Comparison of ENCODE assay signal across 20 cellular contexts in genomic region chr12:59980491-59980890, GRCh38.
DNase-seq lines count a peak whose midpoint lies in the region; ATAC-seq and TF ChIP-seq lines count a peak whose summit lies in the region.
"Had no signal": no experiment of that assay in that cellular context is flagged by ENCODE, and none has a peak within 500 bp of the region (broad histone marks: within the 10 kb centered on the region; RNA-seq: fewer than 3 reads in every experiment).

No MANE protein-coding gene starts in this region.

- BruUV-seq in PC-3 (replicated peaks; lab: Mats Ljungman, UMichigan): no TSS peak

- in situ Hi-C loops in GM23248 (cut with MboI) (no loop called here), GM13976 (cut with MboI; ENCODE audit: low sequenced_read_pairs, unreplicated experiment) (no loop called here)

- ATAC-seq in PC-3 (peak; percentile 95), mucosa of descending colon (no peak)
- ATAC-seq: GM23338, Right ventricle myocardium inferior had no signal

- peak; percentile 41 for DNase-seq in GM23248
- peak; percentile 63 for DNase-seq in PC-3
- DNase-seq in fibroblast of mammary gland (ENCODE audit: low read depth): peak; percentile 1
- no peak for DNase-seq in mucosa of descending colon
- no peak for DNase-seq in AML-193 (lab: John Stamatoyannopoulos, UW)
- no peak for DNase-seq in GM13976 (ENCODE audit: low spot score)
- no peak for DNase-seq in CD4-positive, alpha-beta memory T cell
- DNase-seq: DMS53, Kasumi-1, MM.1S, NCI-H1048, NCI-H1417 treated with DMSO at 0.1 percent for 48 hours, NCI-H187, NCI-H446, NCI-H526, SW 1271 had no signal

- no peak overlapping the region for H3K9ac ChIP-seq in GM23248
- H3K9ac ChIP-seq in PC-3 (ENCODE audit: low read length): no peak overlapping the region

- H3K27ac Mint-ChIP-seq in CD4-positive, alpha-beta memory T cell: no peak overlapping the region
- H3K27ac Mint-ChIP-seq: GM23338 had no signal

- no peak overlapping the region for H3K4me3 ChIP-seq in GM23248
- no peak overlapping the region for H3K4me3 ChIP-seq in PC-3 (ENCODE audit: low read length)
- no peak overlapping the region for H3K4me3 ChIP-seq in fibroblast of mammary gland (ENCODE audit: control insufficient read depth, low read depth, low read length)
- no peak overlapping the region for H3K4me3 ChIP-seq in mucosa of descending colon
- H3K4me3 ChIP-seq in CD4-positive, alpha-beta memory T cell (ENCODE audit: low read length in 2 of 2): no peak overlapping the region
- H3K4me3 ChIP-seq: GM23338, HAP-1 had no signal

- H3K4me2 ChIP-seq in GM23248 (ENCODE audit: unreplicated experiment) (peak overlapping the region; percentile 41), PC-3 (ENCODE audit: low read length) (peak overlapping the region; percentile 39)
- H3K4me2 ChIP-seq: GM23338 had no signal

- no peaks in the 10 kb centered on the region for H3K36me3 Mint-ChIP-seq in CD4-positive, alpha-beta memory T cell

- H3K27me3 Mint-ChIP-seq in CD4-positive, alpha-beta memory T cell: no peaks in the 10 kb centered on the region

- H3K4me1 ChIP-seq in GM23248 (ENCODE audit: insufficient read depth) (peaks cover 15% of the 10 kb centered on the region), PC-3 (ENCODE audit: insufficient read depth, low read length) (peaks cover 34% of the 10 kb centered on the region), mucosa of descending colon (ENCODE audit: low read depth) (no peaks in the 10 kb centered on the region)
- no peaks in the 10 kb centered on the region for H3K4me1 ChIP-seq in CD4-positive, alpha-beta memory T cell (ENCODE audit: insufficient read depth, low read length)
- H3K4me1 ChIP-seq: HAP-1 had no signal

- H3K4me1 Mint-ChIP-seq in CD4-positive, alpha-beta memory T cell: no peaks in the 10 kb centered on the region
- H3K4me1 Mint-ChIP-seq: GM23338 had no signal

- H4K20me1 ChIP-seq in GM23248 (ENCODE audit: insufficient read depth): no peaks in the 10 kb centered on the region
- H4K20me1 ChIP-seq in PC-3 (ENCODE audit: low read length): no peaks in the 10 kb centered on the region

- WGBS in GM23248 (ENCODE audit: low coverage in 1 of 2, low lambda C conversion rate in 2 of 2, missing lambda C conversion rate in 2 of 2), 2 experiments: 56 to 60% methylated on average over 1 of the region's 1 CpG

- no peak overlapping the region for H3K27ac ChIP-seq in GM23248
- peak overlapping the region; percentile 25; the same call in 1 of the 2 replicates for H3K27ac ChIP-seq in PC-3 (ENCODE audit: low read length)
- no peak overlapping the region for H3K27ac ChIP-seq in CD4-positive, alpha-beta memory T cell (ENCODE audit: low read depth, low read length)
- H3K27ac ChIP-seq: C4-2B had no signal

- no peak overlapping the region for H3K4me3 Mint-ChIP-seq in CD4-positive, alpha-beta memory T cell
- H3K4me3 Mint-ChIP-seq: GM23338 had no signal

- intact Hi-C loops in PC-3 (cut with micrococcal nuclease) (no loop called here), mucosa of descending colon (cut with DNase I, micrococcal nuclease) (no loop called here)
- intact Hi-C loops in CD4-positive, alpha-beta memory T cell (cut with micrococcal nuclease): no loop called here

- CTCF ChIA-PET in PC-3 (lab: Charles Lee): interaction anchor here (0.6 kb wide), 1 partner anchor 144 kb away, joined by 3 read pairs; no protein-coding TSS in a partner anchor
- CTCF ChIA-PET in CD4-positive, alpha-beta memory T cell (lab: Charles Lee; ENCODE audit: partially characterized antibody): no interaction called here

- H3K9me3 Mint-ChIP-seq in CD4-positive, alpha-beta memory T cell: peaks cover 0 to 3% (median under 1%) of the 10 kb centered on the region in 8 donors
- H3K9me3 Mint-ChIP-seq: GM23338 had no signal

- H3K27me3 ChIP-seq in GM23248 (replicated peaks; ENCODE audit: insufficient read depth) (no peaks in the 10 kb centered on the region), PC-3 (ENCODE audit: low read length) (no peaks in the 10 kb centered on the region)
- no peaks in the 10 kb centered on the region for H3K27me3 ChIP-seq in CD4-positive, alpha-beta memory T cell (ENCODE audit: insufficient read depth, low read length)

- no peaks in the 10 kb centered on the region for H3K9me2 ChIP-seq in GM23248 (ENCODE audit: insufficient read depth)
- H3K9me2 ChIP-seq in PC-3 (replicated peaks; ENCODE audit: low read length): no peaks in the 10 kb centered on the region

- no peaks in the 10 kb centered on the region for H3K9me3 ChIP-seq in GM23248 (ENCODE audit: low read depth)
- H3K9me3 ChIP-seq in PC-3 (ENCODE audit: low read length): no peaks in the 10 kb centered on the region
- no peaks in the 10 kb centered on the region for H3K9me3 ChIP-seq in mucosa of descending colon
- H3K9me3 ChIP-seq in CD4-positive, alpha-beta memory T cell (ENCODE audit: control insufficient read depth in 1 of 2, low read length in 2 of 2): no peaks in the 10 kb centered on the region
- H3K9me3 ChIP-seq: HAP-1 had no signal

- H3F3A ChIP-seq in GM23248 (ENCODE audit: insufficient read depth) (no peaks in the 10 kb centered on the region), PC-3 (ENCODE audit: low read length, unreplicated experiment) (no peaks in the 10 kb centered on the region)

- no peaks in the 10 kb centered on the region for H3K36me3 ChIP-seq in GM23248 (ENCODE audit: low read depth)
- no peaks in the 10 kb centered on the region for H3K36me3 ChIP-seq in PC-3 (ENCODE audit: low read depth, low read length)
- no peaks in the 10 kb centered on the region for H3K36me3 ChIP-seq in mucosa of descending colon (ENCODE audit: low read depth)
- H3K36me3 ChIP-seq in CD4-positive, alpha-beta memory T cell (ENCODE audit: insufficient read depth, low read length): no peaks in the 10 kb centered on the region
- H3K36me3 ChIP-seq: HAP-1 had no signal

- POLR2A ChIA-PET in PC-3 (lab: Charles Lee; ENCODE audit: unreplicated experiment): no interaction called here
- POLR2A ChIA-PET in CD4-positive, alpha-beta memory T cell (lab: Charles Lee; ENCODE audit: partially characterized antibody): no interaction called here

- TF ChIP-seq CTCF in PC-3 (conservative IDR thresholded peaks at IDR 0.05; ENCODE audit: low read depth, low read length) (no peak), fibroblast of mammary gland (conservative IDR thresholded peaks at IDR 0.05; ENCODE audit: control insufficient read depth, insufficient read depth, low read depth, low read length) (no peak), mucosa of descending colon (IDR thresholded peaks at IDR 0.05) (no peak), GM13976 (IDR thresholded peaks at IDR 0.05; ENCODE audit: borderline replicate concordance, control extremely low read depth, extremely low read depth, insufficient read depth, missing control alignments) (no peak)

- H2AFZ ChIP-seq in GM23248 (peak overlapping the region; percentile 10; the same call in 1 of the 2 replicates), PC-3 (ENCODE audit: low read length) (no peak overlapping the region)
- H2AFZ ChIP-seq: GM23338 had no signal

- H3K79me2 ChIP-seq in GM23248 (ENCODE audit: insufficient read depth) (no peaks in the 10 kb centered on the region), PC-3 (ENCODE audit: low read length) (no peaks in the 10 kb centered on the region)

Comparison
In these comparisons a context has a peak if more than half of its experiments do, and no peak if none do; other contexts are left out.
1. DNase-seq: peak in GM23248 (single experiment), PC-3 (single experiment) and fibroblast of mammary gland (single experiment); none in mucosa of descending colon (0 of 3), AML-193 (0 of 2), GM13976 (single experiment) and CD4-positive, alpha-beta memory T cell (0 of 5).